8 cellular contexts compared by ENCODE assay signal in genomic region chr2:235746257-235746934, GRCh38.
DNase-seq lines count a peak whose midpoint lies in the region; ATAC-seq, FAIRE-seq and TF ChIP-seq lines count a peak whose summit lies in the region.

No MANE protein-coding gene starts in this region.

- H3K27me3 Mint-ChIP-seq in neural crest cell (ENCODE audit: low read depth): no peaks in the 10 kb centered on the region

- TF ChIP-seq CTCF in fibroblast of the aortic adventitia (IDR thresholded peaks at IDR 0.05; ENCODE audit: insufficient read depth, low read length): peak; percentile 88
- TF ChIP-seq CTCF in neural crest cell (conservative IDR thresholded peaks at IDR 0.05): peak; percentile 81

- peaks cover under 1% of the 10 kb centered on the region for H3K4me1 Mint-ChIP-seq in neural crest cell

- H3K9me3 Mint-ChIP-seq in neural crest cell: no peaks in the 10 kb centered on the region

- H3K27ac Mint-ChIP-seq in neural crest cell (ENCODE audit: unreplicated experiment): peak overlapping the region; percentile 27

- no peak for FAIRE-seq in urothelium cell line (lab: Jason Lieb, UNC)

- peak; percentile 55 for ATAC-seq in HG03442 (IDR thresholded peaks at IDR 0.05; ENCODE audit: unreplicated experiment)

- no peak overlapping the region for H3K4me3 ChIP-seq in fibroblast of the aortic adventitia (ENCODE audit: low read depth, low read length)

- peaks cover 5% of the 10 kb centered on the region for H3K36me3 Mint-ChIP-seq in neural crest cell (ENCODE audit: low read depth)

- H3K4me3 Mint-ChIP-seq in neural crest cell: no peak overlapping the region

- DNase-seq in activated CD8-positive, alpha-beta memory T cell treated with anti-CD3 and anti-CD28 coated beads for 24 hours: peak; percentile 61
- no peak for DNase-seq in activated CD8-positive, alpha-beta memory T cell treated with anti-CD3 and anti-CD28 coated beads, Interleukin-2, amount 50 U/mL, for 4 hours
- DNase-seq in NCI-H82 (lab: John Stamatoyannopoulos, UW): peak; percentile 92
- peak; percentile 27 for DNase-seq in activated T-cell treated with anti-CD3 and anti-CD28 coated beads for 48 hours (ENCODE audit: low read depth)
- peak; percentile 92 for DNase-seq in fibroblast of the aortic adventitia (ENCODE audit: low read depth)
- peak; percentile 59 for DNase-seq in neural crest cell (ENCODE audit: low read depth, low spot score)
- DNase-seq in urothelium cell line (ENCODE audit: low spot score): peak; percentile 83
